In the genomic region with DNA sequence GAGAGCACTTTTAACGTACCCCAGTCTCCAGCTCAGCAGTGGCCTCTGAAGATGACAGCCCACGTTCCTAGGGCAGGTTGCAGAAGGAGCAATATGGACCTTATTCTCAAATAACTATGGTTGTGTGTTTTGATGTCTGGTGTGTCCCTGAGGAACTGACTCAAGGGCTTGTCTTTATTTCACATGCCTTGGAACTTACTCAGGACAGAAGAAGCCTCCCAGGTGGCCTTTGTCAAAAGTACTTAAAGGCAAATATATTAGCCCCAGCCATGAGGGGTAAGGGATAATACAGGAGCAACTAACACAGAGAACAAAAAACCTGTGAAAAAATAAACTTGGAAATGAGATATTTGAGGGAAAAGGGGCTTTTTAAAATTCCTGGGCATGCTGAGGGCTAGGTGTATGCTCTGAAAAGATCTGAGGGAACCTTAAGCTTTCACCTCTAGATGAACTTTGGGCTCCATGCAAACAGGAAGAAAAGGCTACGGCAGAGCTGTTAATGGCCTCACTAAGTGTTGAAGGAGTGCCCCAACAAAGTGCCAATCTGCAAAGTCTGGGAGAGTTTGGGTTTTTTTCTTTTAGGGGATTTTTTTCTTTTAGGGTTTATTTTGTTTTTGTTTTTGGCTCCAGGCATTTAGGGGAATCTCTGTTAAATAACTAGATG, we compare ENCODE assay signal across 19 cellular contexts. TPM values are rescaled to one million over a fixed set of nuclear protein-coding genes. Genes with fewer than 3 reads are reported as not detected.
DNase-seq lines count a peak whose midpoint lies in the region; ATAC-seq and TF ChIP-seq lines count a peak whose summit lies in the region.
"Had no signal": no experiment of that assay in that cellular context is flagged by ENCODE, and none has a peak within 500 bp of the region (broad histone marks: within the 10 kb centered on the region; RNA-seq: fewer than 3 reads in every experiment).

No MANE protein-coding gene starts in this region.

- H3K36me3 ChIP-seq in HCT116 (ENCODE audit: control insufficient read depth in 1 of 2, insufficient read depth in 2 of 2, low read length in 2 of 2) (peaks cover 2 to 15% of the 10 kb centered on the region in 2 experiments; a peak in 1 of 4 replicates), PC-3 (ENCODE audit: low read depth, low read length) (peaks cover 17% of the 10 kb centered on the region), neutrophil (no peaks in the 10 kb centered on the region)

- H3K9me2 ChIP-seq in HCT116 (ENCODE audit: insufficient read depth), result no peaks in the 10 kb centered on the region
- no peaks in the 10 kb centered on the region for H3K9me2 ChIP-seq in PC-3 (replicated peaks; ENCODE audit: low read length)

- H3K4me1 Mint-ChIP-seq in T-cell, result peaks cover 21 to 24% (median 24%) of the 10 kb centered on the region in 3 donors
- H3K4me1 Mint-ChIP-seq: neural crest cell had no signal

- CTCF ChIA-PET in HCT116 (lab: Charles Lee), result no interaction called here
- CTCF ChIA-PET in PC-3 (lab: Charles Lee), result no interaction called here
- CTCF ChIA-PET in T-cell (lab: Charles Lee), result no interaction called here

- TF ChIP-seq CTCF in HCT116 (IDR thresholded peaks at IDR 0.05 in 2 of 3, conservative IDR thresholded peaks at IDR 0.05 in 1 of 3; ENCODE audit: borderline replicate concordance in 1 of 3, insufficient read depth in 1 of 3, low read depth in 2 of 3, low read length in 2 of 3), result no peak
- TF ChIP-seq CTCF in PC-3 (conservative IDR thresholded peaks at IDR 0.05; ENCODE audit: low read depth, low read length), result no peak
- no peak for TF ChIP-seq CTCF in neutrophil (IDR thresholded peaks at IDR 0.05)

- H3K27ac ChIP-seq in HCT116 (ENCODE audit: low read depth, low read length), result no peak overlapping the region
- H3K27ac ChIP-seq in PC-3 (ENCODE audit: low read length), result no peak overlapping the region
- H3K27ac ChIP-seq in neutrophil, result peak overlapping the region; percentile 71
- H3K27ac ChIP-seq in caudate nucleus (ENCODE audit: low read depth, low read length), result no peak overlapping the region
- H3K27ac ChIP-seq: BLaER1, body of pancreas, gastrocnemius medialis had no signal

- no peak overlapping the region for H3K4me3 ChIP-seq in HCT116 (replicated peaks in 1 of 2; ENCODE audit: low read depth in 1 of 2, low read length in 2 of 2)
- no peak overlapping the region for H3K4me3 ChIP-seq in PC-3 (ENCODE audit: low read length)
- H3K4me3 ChIP-seq in neutrophil (ENCODE audit: low read depth in 1 of 2, low read length in 1 of 2), result no peak overlapping the region
- H3K4me3 ChIP-seq: BLaER1, body of pancreas, gastrocnemius medialis, lung, transverse colon had no signal

- BruUV-seq in HCT116 (replicated peaks; lab: Mats Ljungman, UMichigan) (no TSS peak), PC-3 (replicated peaks; lab: Mats Ljungman, UMichigan) (no TSS peak)

- peaks cover 44% of the 10 kb centered on the region for H3K36me3 Mint-ChIP-seq in T-cell

- H3K27ac Mint-ChIP-seq in T-cell, result no peak overlapping the region
- H3K27ac Mint-ChIP-seq: activated naive CD4-positive, alpha-beta T cell treated with anti-CD3 and anti-CD28 coated beads for 36 hours; stimulated activated naive B cell treated with anti-CD40 and anti-IgM and Interleukin-4, amounts not matched to agents 10 μg/mL and 1 μg/mL and 100 μg/mL, for 72 hours had no signal

- no peak overlapping the region for H3K4me3 Mint-ChIP-seq in T-cell
- H3K4me3 Mint-ChIP-seq: activated naive CD4-positive, alpha-beta T cell treated with anti-CD3 and anti-CD28 coated beads for 36 hours; neural crest cell; stimulated activated naive B cell treated with anti-CD40 and anti-IgM and Interleukin-4, amounts not matched to agents 10 μg/mL and 1 μg/mL and 100 μg/mL, for 72 hours had no signal

- H3F3A ChIP-seq in PC-3 (ENCODE audit: low read length, unreplicated experiment), result no peaks in the 10 kb centered on the region

- ATAC-seq in HCT116 (no peak), PC-3 (peak; percentile 44; the same call in 1 of the 2 replicates), SK-N-SH treated with all-trans-retinoic acid at 6 μM for 48 hours (no peak; the same call in 1 of the 3 replicates), T-cell (replicated peaks in 1 of 4) (no peak), Right ventricle myocardium superior (ENCODE audit: poor library complexity) (no peak)
- ATAC-seq: activated CD4-positive, CD25-positive, alpha-beta regulatory T cell treated with anti-CD3 and anti-CD28 coated beads, Interleukin-2, amount 50 U/mL, for 24 hours; body of pancreas; gastrocnemius medialis; stimulated activated naive B cell treated with anti-CD40 and anti-IgM and Interleukin-4, amounts not matched to agents 10 μg/mL and 1 μg/mL and 100 μg/mL, for 72 hours had no signal

- no peak for TF ChIP-seq POLR2A in HCT116 (IDR thresholded peaks at IDR 0.05; ENCODE audit: borderline replicate concordance, extremely low read depth, insufficient read depth, insufficient read length)

- peaks cover 0 to 6% (median 0%) of the 10 kb centered on the region in 3 donors for H3K9me3 Mint-ChIP-seq in T-cell
- H3K9me3 Mint-ChIP-seq: activated naive CD4-positive, alpha-beta T cell treated with anti-CD3 and anti-CD28 coated beads for 36 hours; neural crest cell; stimulated activated naive B cell treated with anti-CD40 and anti-IgM and Interleukin-4, amounts not matched to agents 10 μg/mL and 1 μg/mL and 100 μg/mL, for 72 hours had no signal

- H3K9me3 ChIP-seq in HCT116 (ENCODE audit: control insufficient read depth in 1 of 2, insufficient read depth in 1 of 2, low read depth in 1 of 2, low read length in 2 of 2) (no peaks in the 10 kb centered on the region; a peak in 1 of 4 replicates), PC-3 (ENCODE audit: low read length) (no peaks in the 10 kb centered on the region), neutrophil (no peaks in the 10 kb centered on the region)
- H3K9me3 ChIP-seq: body of pancreas, gastrocnemius medialis, transverse colon had no signal

- H3K4me2 ChIP-seq in HCT116 (ENCODE audit: low read length) (0 out of 2 replicates have a peak overlapping the region, but pooled peaks have one; percentile 5), PC-3 (ENCODE audit: low read length) (no peak overlapping the region)
- H3K4me2 ChIP-seq: BLaER1 had no signal

- H3K4me1 ChIP-seq in HCT116 (ENCODE audit: control insufficient read depth in 1 of 2, insufficient read depth in 2 of 2, low read length in 2 of 2) (peaks cover 0 to 8% of the 10 kb centered on the region in 2 experiments; a peak in 2 of 4 replicates), PC-3 (ENCODE audit: insufficient read depth, low read length) (peaks cover 18% of the 10 kb centered on the region; the same call in 1 of the 2 replicates), neutrophil (ENCODE audit: control insufficient read depth in 1 of 2, insufficient read depth in 1 of 2, low read depth in 1 of 2, low read length in 1 of 2) (peaks cover 37 to 54% of the 10 kb centered on the region in 2 experiments)
- H3K4me1 ChIP-seq: body of pancreas had no signal

- no peak for DNase-seq in HCT116 (ENCODE audit: low read depth, low spot score)
- DNase-seq in PC-3, result peak; percentile 23
- DNase-seq in fibroblast of gingiva (ENCODE audit: low read depth), result peak; percentile 9
- no peak for DNase-seq in T-cell
- no peak for DNase-seq in Right ventricle myocardium superior
- no peak for DNase-seq in caudate nucleus (lab: John Stamatoyannopoulos, UW)
- DNase-seq: activated naive CD4-positive, alpha-beta T cell treated with anti-CD3 and anti-CD28 coated beads for 36 hours; body of pancreas; DMS153; gastrocnemius medialis; NCI-H2081; stimulated activated naive B cell treated with anti-CD40 and anti-IgM and Interleukin-4, amounts not matched to agents 10 μg/mL and 1 μg/mL and 100 μg/mL, for 72 hours; transverse colon had no signal

- H2AFZ ChIP-seq in HCT116 (ENCODE audit: low read depth, low read length, poor library complexity, severe bottlenecking), result no peak overlapping the region
- H2AFZ ChIP-seq in PC-3 (ENCODE audit: low read length), result no peak overlapping the region

- peaks cover 3% of the 10 kb centered on the region for H3K79me2 ChIP-seq in HCT116 (ENCODE audit: insufficient read depth, low read length)
- no peaks in the 10 kb centered on the region for H3K79me2 ChIP-seq in PC-3 (ENCODE audit: low read length)

- intact Hi-C loops in HCT116 (cut with micrococcal nuclease) (no loop called here), PC-3 (cut with micrococcal nuclease) (no loop called here), Right ventricle myocardium superior (cut with DNase I) (no loop called here)

- TF ChIP-seq RAD21 in HCT116 (IDR thresholded peaks at IDR 0.05; ENCODE audit: low read depth), result no peak

- H3K9ac ChIP-seq in HCT116 (ENCODE audit: low read length) (no peak overlapping the region), PC-3 (ENCODE audit: low read length) (no peak overlapping the region)
- H3K9ac ChIP-seq: BLaER1 had no signal

- H3K27me3 Mint-ChIP-seq in T-cell, result no peaks in the 10 kb centered on the region
- H3K27me3 Mint-ChIP-seq: stimulated activated naive B cell treated with anti-CD40 and anti-IgM and Interleukin-4, amounts not matched to agents 10 μg/mL and 1 μg/mL and 100 μg/mL, for 72 hours had no signal

- RAD21 ChIA-PET in HCT116 (lab: Charles Lee; ENCODE audit: low non-redundant PET in 1 of 2, low total read pairs in 2 of 2, uncharacterized antibody in 2 of 2, unreplicated experiment in 2 of 2), result no interaction called here

- H3K27me3 ChIP-seq in HCT116 (ENCODE audit: insufficient read depth, low read length) (no peaks in the 10 kb centered on the region), PC-3 (ENCODE audit: low read length) (no peaks in the 10 kb centered on the region), neutrophil (no peaks in the 10 kb centered on the region)
- H3K27me3 ChIP-seq: BLaER1, body of pancreas, gastrocnemius medialis, transverse colon had no signal

- no peaks in the 10 kb centered on the region for H4K20me1 ChIP-seq in HCT116 (ENCODE audit: insufficient read depth)
- no peaks in the 10 kb centered on the region for H4K20me1 ChIP-seq in PC-3 (ENCODE audit: low read length)
- H4K20me1 ChIP-seq: BLaER1 had no signal

- POLR2A ChIA-PET in HCT116 (lab: Charles Lee), result no interaction called here
- POLR2A ChIA-PET in PC-3 (lab: Charles Lee; ENCODE audit: unreplicated experiment), result no interaction called here
- POLR2A ChIA-PET in T-cell (lab: Charles Lee), result no interaction called here

TF ChIP-seq in HCT116, 20 proteins besides CTCF, POLR2A, EP300 and RAD21 (continues in another document):
- TF ChIP-seq, protein P1, sequence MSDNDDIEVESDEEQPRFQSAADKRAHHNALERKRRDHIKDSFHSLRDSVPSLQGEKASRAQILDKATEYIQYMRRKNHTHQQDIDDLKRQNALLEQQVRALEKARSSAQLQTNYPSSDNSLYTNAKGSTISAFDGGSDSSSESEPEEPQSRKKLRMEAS (IDR thresholded peaks at IDR 0.05), result no peak
- no peak for TF ChIP-seq CBX3 (IDR thresholded peaks at IDR 0.05; ENCODE audit: low read depth)

TF ChIP-seq in SK-N-SH treated with all-trans-retinoic acid at 6 μM for 48 hours, 23 proteins besides CTCF, POLR2A, EP300 and RAD21 (continues in another document):
- TF ChIP-seq CSDC2 (CRISPR knock-in tag; IDR thresholded peaks at IDR 0.05) (no peak), ZFP30 (CRISPR knock-in tag; IDR thresholded peaks at IDR 0.05) (no peak)

RNA-seq across cellular contexts. Expression of a gene that starts 40.3 kb away (rescaled TPM):
- total RNA-seq in HCT116 (2021; ENCODE audit: unreplicated experiment) (20.6 TPM), PC-3 (2014; rRNA removed) (19.8 and 20.8 TPM in 2 replicates), T-cell (10 to 100 TPM; 16.1 to 22.8 (median 20.7) TPM), Right ventricle myocardium superior (6.6 TPM)
- polyA plus RNA-seq in HCT116 (2012), result 5.6 and 7.4 TPM in 2 replicates

Comparison
In these comparisons a context has a peak if more than half of its experiments do, and no peak if none do; other contexts are left out.
1. DNase-seq: peak in PC-3 (single experiment) and fibroblast of gingiva (single experiment); none in HCT116 (single experiment), T-cell (0 of 34), Right ventricle myocardium superior (single experiment) and caudate nucleus (0 of 61).